24 cellular contexts compared by ENCODE assay signal in genomic region chr18:43485565-43485964, GRCh38.
A peak's percentile ranks its signal among the peaks of the same experiment; 100 is the strongest.
DNase-seq lines count a peak whose midpoint lies in the region; ATAC-seq, FAIRE-seq and TF ChIP-seq lines count a peak whose summit lies in the region.
"Had no signal": no experiment of that assay in that cellular context is flagged by ENCODE, and none has a peak within 500 bp of the region (broad histone marks: within the 10 kb centered on the region; RNA-seq: fewer than 3 reads in every experiment).

No MANE protein-coding gene starts in this region.

- no peak for TF ChIP-seq EP300 in GM12878 (IDR thresholded peaks at IDR 0.05; ENCODE audit: borderline replicate concordance in 1 of 2, control insufficient read depth in 1 of 2, low read depth in 2 of 2, low read length in 2 of 2)

- no peak for FAIRE-seq in GM12878 (lab: Jason Lieb, UNC)
- FAIRE-seq: A549, HepG2, RCC 7860 had no signal

- POLR2A ChIA-PET in GM12878 (lab: Charles Lee) = no interaction called here

- H3K36me3 Mint-ChIP-seq in type B pancreatic cell = no peaks in the 10 kb centered on the region
- H3K36me3 Mint-ChIP-seq: CD8-positive, alpha-beta T cell; T-cell had no signal

- RAD21 ChIA-PET in GM12878 (lab: Charles Lee; ENCODE audit: unreplicated experiment) = no interaction called here

- TF ChIP-seq CTCF in GM12878 (IDR thresholded peaks at IDR 0.05 in 2 of 3, conservative IDR thresholded peaks at IDR 0.05 in 1 of 3; ENCODE audit: control insufficient read depth in 2 of 3, extremely low read depth in 1 of 3, insufficient read depth in 1 of 3, low read depth in 3 of 3, low read length in 3 of 3) = no peak
- TF ChIP-seq CTCF in type B pancreatic cell (conservative IDR thresholded peaks at IDR 0.05) = no peak

- H3K9me3 ChIP-seq in GM12878 (replicated peaks; ENCODE audit: control insufficient read depth, insufficient read depth, low read length) = no peaks in the 10 kb centered on the region; the same call in 2 of the 3 replicates
- H3K9me3 ChIP-seq: A549 had no signal

- no peaks in the 10 kb centered on the region for H3K36me3 ChIP-seq in GM12878 (ENCODE audit: control insufficient read depth in 2 of 2, insufficient read depth in 2 of 2, low read length in 1 of 2)
- H3K36me3 ChIP-seq: BLaER1 had no signal

- no peak for TF ChIP-seq RAD21 in GM12878 (IDR thresholded peaks at IDR 0.05; ENCODE audit: insufficient read depth, low read depth, low read length)

- no peak overlapping the region for H3K27ac Mint-ChIP-seq in type B pancreatic cell
- H3K27ac Mint-ChIP-seq: CD8-positive, alpha-beta T cell; GM23338; T-cell had no signal

- CTCF ChIA-PET in GM12878 (lab: Yijun Ruan, JAX) = interaction anchor here (2.4 kb wide), 1 partner anchor 85 kb away, joined by 5 read pairs; no protein-coding TSS in a partner anchor

- intact Hi-C loops in GM12878 (cut with micrococcal nuclease; ENCODE audit: unreplicated experiment) = no loop called here
- intact Hi-C loops in posterior vena cava (cut with DNase I) = no loop called here

- no peaks in the 10 kb centered on the region for H3K27me3 ChIP-seq in GM12878 (replicated peaks in 1 of 2; ENCODE audit: control insufficient read depth in 2 of 2, insufficient read depth in 2 of 2, low read length in 1 of 2)
- H3K27me3 ChIP-seq: BLaER1 had no signal

- no peak overlapping the region for H2AFZ ChIP-seq in GM12878 (ENCODE audit: control insufficient read depth, low read depth, low read length)
- H2AFZ ChIP-seq: GM23338 had no signal

- 59% methylated on average over 5 of the region's 5 CpGs for WGBS in GM12878 (ENCODE audit: insufficient coverage, insufficient replicate concordance, low lambda C conversion rate, missing lambda C conversion rate)

- H3K4me3 Mint-ChIP-seq in type B pancreatic cell = no peak overlapping the region
- H3K4me3 Mint-ChIP-seq: CD8-positive, alpha-beta T cell; GM23338; T-cell had no signal

- no peak for TF ChIP-seq POLR2A in GM12878 (IDR thresholded peaks at IDR 0.05; ENCODE audit: low read depth, low read length)

- no peak overlapping the region for H3K4me3 ChIP-seq in GM12878
- H3K4me3 ChIP-seq: A549, BLaER1, GM23338 had no signal

- no peaks in the 10 kb centered on the region for H3K79me2 ChIP-seq in GM12878 (ENCODE audit: control insufficient read depth, insufficient read depth, low read length)

- H3K4me2 ChIP-seq in GM12878 (ENCODE audit: control insufficient read depth, insufficient read depth) = no peak overlapping the region
- H3K4me2 ChIP-seq: A549, BLaER1, GM23338 had no signal

- in situ Hi-C loops in GM12878 (cut with MboI) = no loop called here

- BruUV-seq in GM12878 (replicated peaks; lab: Mats Ljungman, UMichigan) = no TSS peak

- ATAC-seq in GM12878 (peak; percentile 43), left lobe of liver (no peak)
- ATAC-seq: A549; CD8-positive, alpha-beta T cell; GM23338; HCT116; HepG2; SK-N-SH treated with all-trans-retinoic acid at 6 μM for 48 hours; T-cell had no signal

- no peaks in the 10 kb centered on the region for H3K27me3 Mint-ChIP-seq in type B pancreatic cell
- H3K27me3 Mint-ChIP-seq: T-cell had no signal

- no peak overlapping the region for H3K9ac ChIP-seq in GM12878 (ENCODE audit: control insufficient read depth, insufficient read depth, low read length)
- H3K9ac ChIP-seq: BLaER1 had no signal

- peak; percentile 33 for DNase-seq in DMS53 treated with DMSO at 0.1 percent for 48 hours (lab: John Stamatoyannopoulos, UW; ENCODE audit: unreplicated experiment)
- peak; percentile 90 for DNase-seq in NCI-H510A treated with DMSO at 0.1 percent for 48 hours (lab: John Stamatoyannopoulos, UW)
- no peak for DNase-seq in GM12878 (ENCODE audit: low read depth, low spot score)
- DNase-seq in posterior vena cava (ENCODE audit: low spot score) = peak; percentile 31
- DNase-seq in NCI-H446 treated with DMSO at 0.1 percent for 48 hours (lab: John Stamatoyannopoulos, UW) = no peak
- no peak for DNase-seq in NOMO-1 treated with DMSO at 0.1 percent for 48 hours (lab: John Stamatoyannopoulos, UW; ENCODE audit: unreplicated experiment)
- DNase-seq in left lobe of liver (ENCODE audit: low spot score) = no peak
- no peak for DNase-seq in type B pancreatic cell (ENCODE audit: extremely low spot score, unreplicated experiment)
- DNase-seq: CD8-positive, alpha-beta T cell; DMS79 treated with DMSO at 0.1 percent for 48 hours; KBM-7; NCI-H1694 treated with DMSO at 0.1 percent for 48 hours; NCI-H226; NCI-H526 treated with DMSO at 0.1 percent for 48 hours; NK-92 treated with Interleukin-12 subunit alpha and Interleukin-12 subunit beta, amount 100 ng/mL, for 24 hours; Right ventricle myocardium superior; T-cell had no signal

- SMC1A ChIA-PET in GM12878 (lab: Charles Lee; ENCODE audit: uncharacterized antibody, unreplicated experiment) = no interaction called here

- H3K4me1 ChIP-seq in GM12878 (ENCODE audit: control insufficient read depth, insufficient read depth, low read length) = no peaks in the 10 kb centered on the region
- H3K4me1 ChIP-seq: A549, BLaER1 had no signal

- H4K20me1 ChIP-seq in GM12878 (ENCODE audit: control insufficient read depth, insufficient read depth) = no peaks in the 10 kb centered on the region
- H4K20me1 ChIP-seq: BLaER1 had no signal

- H3K9me3 Mint-ChIP-seq in type B pancreatic cell = peaks cover 6% of the 10 kb centered on the region

- no peak overlapping the region for H3K27ac ChIP-seq in GM12878 (ENCODE audit: control insufficient read depth, insufficient read depth)
- H3K27ac ChIP-seq: A549, BLaER1 had no signal

- H3K4me1 Mint-ChIP-seq in type B pancreatic cell (ENCODE audit: unreplicated experiment) = peaks cover 5% of the 10 kb centered on the region
- H3K4me1 Mint-ChIP-seq: GM23338, T-cell had no signal

TF ChIP-seq in GM12878, 131 proteins besides CTCF, POLR2A, EP300 and RAD21:
- TF ChIP-seq RELB (IDR thresholded peaks at IDR 0.05; ENCODE audit: low read depth) (no peak), CHD2 (IDR thresholded peaks at IDR 0.05; ENCODE audit: borderline replicate concordance, low read depth, low read length) (no peak), CBFB (IDR thresholded peaks at IDR 0.05; ENCODE audit: low read depth) (no peak)

Comparison
In these comparisons a context has a peak if more than half of its experiments do, and no peak if none do; other contexts are left out.
1. DNase-seq: peak in DMS53 treated with DMSO at 0.1 percent for 48 hours (single experiment), NCI-H510A treated with DMSO at 0.1 percent for 48 hours (single experiment) and posterior vena cava (single experiment); none in GM12878 (single experiment), NCI-H446 treated with DMSO at 0.1 percent for 48 hours (single experiment), NOMO-1 treated with DMSO at 0.1 percent for 48 hours (single experiment), left lobe of liver (single experiment) and type B pancreatic cell (single experiment).